In genomic region chr4:140568507-140569306, GRCh38 we compare ENCODE assay signal across 8 cellular contexts. TPM values are rescaled to one million over a fixed set of nuclear protein-coding genes. Genes with fewer than 3 reads are reported as not detected.
DNase-seq lines count a peak whose midpoint lies in the region; ATAC-seq and TF ChIP-seq lines count a peak whose summit lies in the region.

A gene with protein sequence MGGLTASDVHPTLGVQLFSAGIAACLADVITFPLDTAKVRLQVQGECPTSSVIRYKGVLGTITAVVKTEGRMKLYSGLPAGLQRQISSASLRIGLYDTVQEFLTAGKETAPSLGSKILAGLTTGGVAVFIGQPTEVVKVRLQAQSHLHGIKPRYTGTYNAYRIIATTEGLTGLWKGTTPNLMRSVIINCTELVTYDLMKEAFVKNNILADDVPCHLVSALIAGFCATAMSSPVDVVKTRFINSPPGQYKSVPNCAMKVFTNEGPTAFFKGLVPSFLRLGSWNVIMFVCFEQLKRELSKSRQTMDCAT (minus strand): TSS chr4:140568961. CDS start chr4:140568729, 232 bp downstream.

- H2BK120ac ChIP-seq in neuronal stem cell (ENCODE audit: low read depth, low read length), result no peak within 1 kb of the TSS

- H3K9me3 ChIP-seq in Panc1 (ENCODE audit: control insufficient read depth, insufficient read depth, low read depth, low read length) (no peaks in the 10 kb centered on the region; the same call in 1 of the 2 replicates), neuronal stem cell (replicated peaks in 1 of 2; ENCODE audit: control insufficient read depth in 2 of 2, insufficient read depth in 1 of 2, low read depth in 1 of 2, low read length in 2 of 2) (peaks cover 0 to 4% of the 10 kb centered on the region in 2 donors), MM.1S (replicated peaks; ENCODE audit: insufficient read depth, low read length) (no peaks in the 10 kb centered on the region)

- in situ Hi-C loops in Panc1 (cut with HindIII; ENCODE audit: low pct_unique_long_range_greater_than_20kb, low sequenced_read_pairs), result no loop called here

- peak within 1 kb of the TSS; percentile 46 for H3K23ac ChIP-seq in neuronal stem cell (ENCODE audit: low read depth, low read length, poor library complexity)

- no TSS peak for BruUV-seq in Panc1 (replicated peaks; lab: Mats Ljungman, UMichigan)

- H3K27me3 ChIP-seq in Panc1 (ENCODE audit: control insufficient read depth, insufficient read depth, low read length) (peaks cover 21% of the 10 kb centered on the region), neuronal stem cell (ENCODE audit: control insufficient read depth in 3 of 3, insufficient read depth in 3 of 3, low read depth in 1 of 3, low read length in 3 of 3) (peaks cover 9 to 73% (median 39%) of the 10 kb centered on the region in 3 experiments), MM.1S (replicated peaks; ENCODE audit: insufficient read depth, low read length) (no peaks in the 10 kb centered on the region)

- CTCF ChIA-PET in Panc1 (lab: Charles Lee), result no interaction called here

- no peaks in the 10 kb centered on the region for H3K79me1 ChIP-seq in neuronal stem cell (ENCODE audit: low read depth, low read length)

- H3K4me2 ChIP-seq in neuronal stem cell (ENCODE audit: insufficient read depth, low read length, poor library complexity, severe bottlenecking) (peak within 1 kb of the TSS; percentile 99), MM.1S (ENCODE audit: low read depth, low read length) (no peak within 1 kb of the TSS)

- no peaks in the 10 kb centered on the region for H3K79me2 ChIP-seq in MM.1S (ENCODE audit: low read length)

- peak; percentile 31 for DNase-seq in D341Med (ENCODE audit: low spot score)
- DNase-seq in Panc1 (ENCODE audit: low read depth, low spot score), result no peak
- peak; percentile 4 to 50 for DNase-seq in foreskin fibroblast
- peak; percentile 54 for DNase-seq in neuronal stem cell (ENCODE audit: low spot score)
- no peak for DNase-seq in DMS114 treated with DMSO at 0.1 percent for 48 hours (lab: John Stamatoyannopoulos, UW; ENCODE audit: unreplicated experiment)
- DNase-seq in NCI-H187 (lab: John Stamatoyannopoulos, UW), result no peak
- DNase-seq in MM.1S, result no peak

- POLR2A ChIA-PET in Panc1 (lab: Charles Lee), result no interaction called here

- H3K9ac ChIP-seq in neuronal stem cell (ENCODE audit: low read depth, low read length, poor library complexity) (peak within 1 kb of the TSS; percentile 60), MM.1S (ENCODE audit: low read length) (no peak within 1 kb of the TSS)

- H3K9me2 ChIP-seq in MM.1S (replicated peaks; ENCODE audit: insufficient read depth, low read length), result no peaks in the 10 kb centered on the region

- H3K36me3 ChIP-seq in Panc1 (ENCODE audit: control insufficient read depth, insufficient read depth, low read length) (no peaks in the 10 kb centered on the region), neuronal stem cell (replicated peaks in 1 of 2; ENCODE audit: control insufficient read depth in 2 of 2, insufficient read depth in 2 of 2, low read length in 2 of 2) (no peaks in the 10 kb centered on the region), MM.1S (replicated peaks; ENCODE audit: insufficient read depth, low read length) (no peaks in the 10 kb centered on the region)

- no peak within 1 kb of the TSS for H4K8ac ChIP-seq in neuronal stem cell (ENCODE audit: low read depth, low read length)

- H3K27ac ChIP-seq in Panc1 (ENCODE audit: low read length), result no peak within 1 kb of the TSS
- H3K27ac ChIP-seq in neuronal stem cell (replicated peaks; ENCODE audit: low read length), result no peak within 1 kb of the TSS
- no peak within 1 kb of the TSS for H3K27ac ChIP-seq in MM.1S (ENCODE audit: low read length)

- no peaks in the 10 kb centered on the region for H4K20me1 ChIP-seq in MM.1S (ENCODE audit: insufficient read depth, low read length)

- H3K18ac ChIP-seq in neuronal stem cell (ENCODE audit: low read length), result peak within 1 kb of the TSS; percentile 90

- intact Hi-C loops in Panc1 (cut with micrococcal nuclease; ENCODE audit: unreplicated experiment), result no loop called here

- H2BK12ac ChIP-seq in neuronal stem cell (ENCODE audit: low read length), result no peak within 1 kb of the TSS

- no peak within 1 kb of the TSS for H2AK5ac ChIP-seq in neuronal stem cell (ENCODE audit: low read depth, low read length)

- WGBS in neuronal stem cell (ENCODE audit: extremely low coverage in 2 of 2, insufficient read length in 2 of 2, insufficient replicate concordance in 1 of 2), 2 donors, result no CpG with 5 or more reads among the region's 69 CpGs

- peak within 1 kb of the TSS; percentile 52 for H2BK15ac ChIP-seq in neuronal stem cell (ENCODE audit: low read length)

- H3K4ac ChIP-seq in neuronal stem cell (ENCODE audit: low read length), result no peak within 1 kb of the TSS

- TF ChIP-seq CTCF in Panc1 (IDR thresholded peaks at IDR 0.05), result no peak
- TF ChIP-seq CTCF in foreskin fibroblast (IDR thresholded peaks at IDR 0.05; ENCODE audit: low read depth, low read length), result no peak
- no peak for TF ChIP-seq CTCF in MM.1S (IDR thresholded peaks at IDR 0.05; ENCODE audit: low read length)

- H3K4me3 ChIP-seq in Panc1 (ENCODE audit: low read depth in 2 of 2, low read length in 2 of 2) (peak within 1 kb of the TSS; percentile 30 to 32), foreskin fibroblast (ENCODE audit: low read depth in 1 of 2, low read length in 2 of 2) (peak within 1 kb of the TSS; percentile 35 to 41), neuronal stem cell (ENCODE audit: low read length in 2 of 2) (peak within 1 kb of the TSS; percentile 35 to 76), MM.1S (ENCODE audit: low read length) (no peak within 1 kb of the TSS)

- ATAC-seq in Panc1, result peak; percentile 70
- ATAC-seq in GM21576 (IDR thresholded peaks at IDR 0.05; ENCODE audit: unreplicated experiment), result no peak

- no peaks in the 10 kb centered on the region for H3K4me1 ChIP-seq in Panc1 (ENCODE audit: control insufficient read depth, insufficient read depth, low read length)
- peaks cover 6 to 7% of the 10 kb centered on the region in 2 donors for H3K4me1 ChIP-seq in neuronal stem cell (ENCODE audit: control insufficient read depth in 2 of 2, insufficient read depth in 1 of 2, low read depth in 1 of 2, low read length in 2 of 2)
- H3K4me1 ChIP-seq in MM.1S (ENCODE audit: low read length), result no peaks in the 10 kb centered on the region

- H2BK5ac ChIP-seq in neuronal stem cell (ENCODE audit: low read length), result no peak within 1 kb of the TSS

- H3K14ac ChIP-seq in neuronal stem cell (ENCODE audit: low read length), result peak within 1 kb of the TSS; percentile 32

- H3F3A ChIP-seq in MM.1S (ENCODE audit: insufficient read depth, low read length), result no peaks in the 10 kb centered on the region

- H2AFZ ChIP-seq in neuronal stem cell (ENCODE audit: low read length) (peak within 1 kb of the TSS; percentile 92), MM.1S (ENCODE audit: low read length) (no peak within 1 kb of the TSS)

- H4K91ac ChIP-seq in neuronal stem cell (ENCODE audit: low read depth, low read length, poor library complexity), result no peak within 1 kb of the TSS

RNA-seq across cellular contexts. Expression of the gene that starts here (rescaled TPM):
- total RNA-seq in Panc1 (2021; ENCODE audit: unreplicated experiment), result not detected
- polyA plus RNA-seq in Panc1 (2012; ENCODE audit: insufficient read length), result not detected
- polyA plus RNA-seq in neuronal stem cell (2013, experiment 1 of 2), result 0.13 TPM
- 0.07 TPM for polyA plus RNA-seq in neuronal stem cell (2013, experiment 2 of 2)

Comparison
In these comparisons a context has a peak if more than half of its experiments do, and no peak if none do; other contexts are left out.
1. Peak in ATAC-seq and H3K4me3 ChIP-seq in Panc1; RNA of the gene not detected or under 1 TPM.
2. DNase-seq: peak in D341Med (single experiment), foreskin fibroblast (2 of 2) and neuronal stem cell (single experiment); none in Panc1 (single experiment), DMS114 treated with DMSO at 0.1 percent for 48 hours (single experiment), NCI-H187 (0 of 2) and MM.1S (single experiment).